22 cellular contexts compared by ENCODE assay signal in the genomic region with DNA sequence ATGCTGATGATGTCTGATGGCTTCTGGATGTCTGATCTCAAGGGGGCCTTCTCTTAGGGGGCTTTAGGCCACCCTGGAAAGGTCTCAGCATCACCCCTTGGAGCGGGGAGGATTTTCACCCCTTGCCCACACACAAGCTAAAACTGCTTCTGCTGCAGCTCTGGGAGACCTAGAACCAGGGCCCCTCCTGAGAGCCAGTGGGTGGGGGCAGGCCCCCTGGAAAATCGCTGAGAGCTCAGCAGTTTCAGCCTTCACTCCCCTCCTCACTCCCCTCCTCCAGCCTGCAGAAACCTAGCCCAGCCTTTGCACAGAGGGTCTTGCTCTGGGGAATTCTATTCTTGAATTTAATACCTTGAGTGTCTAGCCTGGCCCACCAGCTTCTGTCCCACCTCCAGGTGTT. TPM values are rescaled to one million over a fixed set of nuclear protein-coding genes. Genes with fewer than 3 reads are reported as not detected.
DNase-seq lines count a peak whose midpoint lies in the region; ATAC-seq lines count a peak whose summit lies in the region.
"Had no signal": no experiment of that assay in that cellular context is flagged by ENCODE, and none has a peak within 500 bp of the region (broad histone marks: within the 10 kb centered on the region; RNA-seq: fewer than 3 reads in every experiment).

No MANE protein-coding gene starts in this region.

- peaks cover 21 to 37% (median 25%) of the 10 kb centered on the region in 3 donors for H3K4me1 Mint-ChIP-seq in IgD-negative memory B cell
- H3K4me1 Mint-ChIP-seq in activated T-helper 1 cell treated with anti-CD3 and anti-CD28 coated beads, Interleukin-12 subunit alpha, Interleukin-12 subunit beta, Interleukin-2, Interleukin-4 antibody, amounts not matched to agents 30 ng/mL and 10 ng/mL and 1 ng/mL, durations not matched to agents 14 hours and 24 hours and 36 hours (ENCODE audit: low read depth) = peaks cover 85% of the 10 kb centered on the region

- no peaks in the 10 kb centered on the region for H3K36me3 ChIP-seq in neuronal stem cell (replicated peaks in 1 of 2; ENCODE audit: control insufficient read depth in 2 of 2, insufficient read depth in 2 of 2, low read length in 2 of 2)
- H3K36me3 ChIP-seq: cardiac muscle cell, left lung, right lobe of liver, upper lobe of right lung had no signal

- no peak overlapping the region for H2BK120ac ChIP-seq in neuronal stem cell (ENCODE audit: low read depth, low read length)

- no peak overlapping the region for H3K23ac ChIP-seq in neuronal stem cell (ENCODE audit: low read depth, low read length, poor library complexity)

- no CpG with 5 or more reads among the region's 2 CpGs for WGBS in neuronal stem cell (ENCODE audit: extremely low coverage in 2 of 2, insufficient read length in 2 of 2, insufficient replicate concordance in 1 of 2), 2 donors

- no peak overlapping the region for H4K8ac ChIP-seq in neuronal stem cell (ENCODE audit: low read depth, low read length)

- no peak overlapping the region for H2AK5ac ChIP-seq in neuronal stem cell (ENCODE audit: low read depth, low read length)

- H3K4me1 ChIP-seq in neuronal stem cell (ENCODE audit: control insufficient read depth in 2 of 2, insufficient read depth in 1 of 2, low read depth in 1 of 2, low read length in 2 of 2) = peaks cover 0 to 3% of the 10 kb centered on the region in 2 donors
- H3K4me1 ChIP-seq: Caco-2, left lung, right lobe of liver, upper lobe of right lung had no signal

- peak overlapping the region; percentile 9 for H3K18ac ChIP-seq in neuronal stem cell (ENCODE audit: low read length)

- peaks cover 0 to 43% (median 0%) of the 10 kb centered on the region in 3 experiments for H3K27me3 ChIP-seq in neuronal stem cell (ENCODE audit: control insufficient read depth in 3 of 3, insufficient read depth in 3 of 3, low read depth in 1 of 3, low read length in 3 of 3)
- H3K27me3 ChIP-seq: cardiac muscle cell, right lobe of liver, upper lobe of right lung had no signal

- no peak overlapping the region for H3K4me3 Mint-ChIP-seq in IgD-negative memory B cell
- peak overlapping the region; percentile 80 for H3K4me3 Mint-ChIP-seq in activated T-helper 1 cell treated with anti-CD3 and anti-CD28 coated beads, Interleukin-12 subunit alpha, Interleukin-12 subunit beta, Interleukin-2, Interleukin-4 antibody, amounts not matched to agents 30 ng/mL and 10 ng/mL and 1 ng/mL, durations not matched to agents 14 hours and 24 hours and 36 hours

- no peaks in the 10 kb centered on the region for H3K27me3 Mint-ChIP-seq in IgD-negative memory B cell
- H3K27me3 Mint-ChIP-seq in activated T-helper 1 cell treated with anti-CD3 and anti-CD28 coated beads, Interleukin-12 subunit alpha, Interleukin-12 subunit beta, Interleukin-2, Interleukin-4 antibody, amounts not matched to agents 30 ng/mL and 10 ng/mL and 1 ng/mL, durations not matched to agents 14 hours and 24 hours and 36 hours (ENCODE audit: insufficient read depth) = no peaks in the 10 kb centered on the region

- DNase-seq in activated effector memory CD4-positive, alpha-beta T cell treated with anti-CD3 and anti-CD28 coated beads, Interleukin-2, amount 50 U/mL, for 16 hours = peak; percentile 66
- DNase-seq in activated effector memory CD4-positive, alpha-beta T cell treated with Interleukin-2 at 50 U/mL for 16 hours = no peak
- DNase-seq in activated T-helper 1 cell treated with anti-CD3 and anti-CD28 coated beads, Interleukin-12 subunit alpha, Interleukin-12 subunit beta, Interleukin-2, Interleukin-4 antibody, amounts not matched to agents 30 ng/mL and 10 ng/mL and 1 ng/mL, durations not matched to agents 14 hours and 24 hours and 36 hours (ENCODE audit: low spot score) = no peak
- DNase-seq in neuronal stem cell (ENCODE audit: low spot score) = no peak
- no peak for DNase-seq in GM03348 (ENCODE audit: low spot score)
- DNase-seq: Caco-2, left lung, mucosa of descending colon, NCI-H1694 treated with DMSO at 0.1 percent for 48 hours, NCI-H2227 treated with DMSO at 0.1 percent for 48 hours, occipital lobe, right lobe of liver, upper lobe of right lung had no signal

- ATAC-seq in GM18909 (IDR thresholded peaks at IDR 0.05; ENCODE audit: poor library complexity, unreplicated experiment) = no peak
- no peak for ATAC-seq in GM19467 (IDR thresholded peaks at IDR 0.05; ENCODE audit: unreplicated experiment)
- ATAC-seq: HCT116, Panc1 had no signal

- no peak overlapping the region for H4K91ac ChIP-seq in neuronal stem cell (ENCODE audit: low read depth, low read length, poor library complexity)

- H3K9me3 Mint-ChIP-seq in IgD-negative memory B cell = no peaks in the 10 kb centered on the region
- H3K9me3 Mint-ChIP-seq in activated T-helper 1 cell treated with anti-CD3 and anti-CD28 coated beads, Interleukin-12 subunit alpha, Interleukin-12 subunit beta, Interleukin-2, Interleukin-4 antibody, amounts not matched to agents 30 ng/mL and 10 ng/mL and 1 ng/mL, durations not matched to agents 14 hours and 24 hours and 36 hours = no peaks in the 10 kb centered on the region

- no peak overlapping the region for H3K27ac ChIP-seq in neuronal stem cell (replicated peaks; ENCODE audit: low read length)
- H3K27ac ChIP-seq: cardiac muscle cell, HL-60, left lung, right lobe of liver, SK-N-MC, upper lobe of right lung had no signal

- peak overlapping the region; percentile 49 to 81 (median 70) for H3K27ac Mint-ChIP-seq in IgD-negative memory B cell
- H3K27ac Mint-ChIP-seq in activated T-helper 1 cell treated with anti-CD3 and anti-CD28 coated beads, Interleukin-12 subunit alpha, Interleukin-12 subunit beta, Interleukin-2, Interleukin-4 antibody, amounts not matched to agents 30 ng/mL and 10 ng/mL and 1 ng/mL, durations not matched to agents 14 hours and 24 hours and 36 hours = peak overlapping the region; percentile 92

- no peak overlapping the region for H3K14ac ChIP-seq in neuronal stem cell (ENCODE audit: low read length)

- H2AFZ ChIP-seq in neuronal stem cell (ENCODE audit: low read length) = no peak overlapping the region

- H3K4me2 ChIP-seq in neuronal stem cell (ENCODE audit: insufficient read depth, low read length, poor library complexity, severe bottlenecking) = no peak overlapping the region

- H2BK12ac ChIP-seq in neuronal stem cell (ENCODE audit: low read length) = no peak overlapping the region

- H3K9me3 ChIP-seq in neuronal stem cell (replicated peaks in 1 of 2; ENCODE audit: control insufficient read depth in 2 of 2, insufficient read depth in 1 of 2, low read depth in 1 of 2, low read length in 2 of 2) = no peaks in the 10 kb centered on the region
- H3K9me3 ChIP-seq: Caco-2, left lung, mucosa of descending colon, right lobe of liver, upper lobe of right lung had no signal

- no peak overlapping the region for H3K4me3 ChIP-seq in neuronal stem cell (ENCODE audit: low read length in 2 of 2)
- H3K4me3 ChIP-seq: cardiac muscle cell, left lung, mucosa of descending colon, right lobe of liver, SK-N-MC, upper lobe of right lung had no signal

- no peak overlapping the region for H2BK15ac ChIP-seq in neuronal stem cell (ENCODE audit: low read length)

- H2BK5ac ChIP-seq in neuronal stem cell (ENCODE audit: low read length) = no peak overlapping the region

- no peaks in the 10 kb centered on the region for H3K79me1 ChIP-seq in neuronal stem cell (ENCODE audit: low read depth, low read length)

- no peaks in the 10 kb centered on the region for H3K36me3 Mint-ChIP-seq in IgD-negative memory B cell
- peaks cover 57% of the 10 kb centered on the region for H3K36me3 Mint-ChIP-seq in activated T-helper 1 cell treated with anti-CD3 and anti-CD28 coated beads, Interleukin-12 subunit alpha, Interleukin-12 subunit beta, Interleukin-2, Interleukin-4 antibody, amounts not matched to agents 30 ng/mL and 10 ng/mL and 1 ng/mL, durations not matched to agents 14 hours and 24 hours and 36 hours (ENCODE audit: low read depth)

- no peak overlapping the region for H3K4ac ChIP-seq in neuronal stem cell (ENCODE audit: low read length)

- H3K9ac ChIP-seq in neuronal stem cell (ENCODE audit: low read depth, low read length, poor library complexity) = no peak overlapping the region

- intact Hi-C loops in activated T-helper 1 cell treated with anti-CD3 and anti-CD28 coated beads, Interleukin-12 subunit alpha, Interleukin-12 subunit beta, Interleukin-2, Interleukin-4 antibody, amounts not matched to agents 30 ng/mL and 10 ng/mL and 1 ng/mL, durations not matched to agents 14 hours and 24 hours and 36 hours (cut with micrococcal nuclease) = loop anchor here (2.0 kb wide), 1 partner anchor 16 kb away; no protein-coding TSS in a partner anchor

RNA-seq across cellular contexts. Expression of a gene that starts 17.2 kb away (rescaled TPM):
- polyA plus RNA-seq in IgD-negative memory B cell = 8.6 TPM
- total RNA-seq in activated T-helper 1 cell treated with anti-CD3 and anti-CD28 coated beads, Interleukin-12 subunit alpha, Interleukin-12 subunit beta, Interleukin-2, Interleukin-4 antibody, amounts not matched to agents 30 ng/mL and 10 ng/mL and 1 ng/mL, durations not matched to agents 14 hours and 24 hours and 36 hours = 411 and 416 TPM in 2 replicates
- 0.21 TPM for polyA plus RNA-seq in neuronal stem cell (2013, experiment 1 of 2)
- polyA plus RNA-seq in neuronal stem cell (2013, experiment 2 of 2) = 0.24 TPM
- polyA plus RNA-seq: AG04450, cardiac muscle cell had no signal

RNA-seq across cellular contexts. Expression of a gene that starts 36.7 kb away (rescaled TPM):
- 15.2 TPM for polyA plus RNA-seq in IgD-negative memory B cell
- total RNA-seq in activated T-helper 1 cell treated with anti-CD3 and anti-CD28 coated beads, Interleukin-12 subunit alpha, Interleukin-12 subunit beta, Interleukin-2, Interleukin-4 antibody, amounts not matched to agents 30 ng/mL and 10 ng/mL and 1 ng/mL, durations not matched to agents 14 hours and 24 hours and 36 hours = 1.7 and 2.0 TPM in 2 replicates
- 44.3 TPM for polyA plus RNA-seq in neuronal stem cell (2013, experiment 1 of 2)
- 45.8 TPM for polyA plus RNA-seq in neuronal stem cell (2013, experiment 2 of 2)
- polyA plus RNA-seq: cardiac muscle cell had no signal
